Comparison of ENCODE assay signal across 8 cellular contexts in genomic region chr14:89899917-89900680, GRCh38. TPM values are rescaled to one million over a fixed set of nuclear protein-coding genes. Genes with fewer than 3 reads are reported as not detected.
A peak's percentile ranks its signal among the peaks of the same experiment; 100 is the strongest.
DNase-seq lines count a peak whose midpoint lies in the region; ATAC-seq and TF ChIP-seq lines count a peak whose summit lies in the region.

No MANE protein-coding gene starts in this region.

- POLR2A ChIA-PET in activated B cell treated with CpG ODN at 0.5 μM for 24 hours (lab: Charles Lee): no interaction called here

- intact Hi-C loops in activated B cell treated with CpG ODN at 0.5 μM for 24 hours (cut with micrococcal nuclease): loop anchor here (1.0 to 5.0 kb wide), 5 partner anchors 128 to 873 kb away; no protein-coding TSS in a partner anchor

- DNase-seq in NCI-H1417 (lab: John Stamatoyannopoulos, UW): peak in 2 of 3 experiments; percentile 12 to 47
- no peak for DNase-seq in NCI-H1417 treated with DMSO at 0.1 percent for 48 hours (lab: John Stamatoyannopoulos, UW)
- peak; percentile 5 for DNase-seq in HT-29 (ENCODE audit: low spot score)
- no peak for DNase-seq in activated B cell treated with CpG ODN at 0.5 μM for 24 hours
- DNase-seq in kidney tubule cell (ENCODE audit: low spot score): peak; percentile 24
- DNase-seq in activated CD8-positive, alpha-beta memory T cell treated with anti-CD3 and anti-CD28 coated beads, Interleukin-2, amount 50 U/mL, for 4 hours: no peak
- no peak for DNase-seq in effector memory CD8-positive, alpha-beta T cell

- H3K27ac Mint-ChIP-seq in activated B cell treated with CpG ODN at 0.5 μM for 24 hours: no peak overlapping the region
- H3K27ac Mint-ChIP-seq in effector memory CD8-positive, alpha-beta T cell: no peak overlapping the region

- ATAC-seq in activated B cell treated with CpG ODN at 0.5 μM for 24 hours (ENCODE audit: low read depth): peak; percentile 31
- ATAC-seq in HG02759 (IDR thresholded peaks at IDR 0.05; ENCODE audit: unreplicated experiment): no peak
- ATAC-seq in effector memory CD8-positive, alpha-beta T cell (replicated peaks): no peak

- CTCF ChIA-PET in activated B cell treated with CpG ODN at 0.5 μM for 24 hours (lab: Charles Lee): interaction anchor here (0.6 to 3.8 kb wide), 6 partner anchors 11 to 873 kb away, joined by 3 to 22 read pairs (median 4); no protein-coding TSS in a partner anchor

- H3K27me3 Mint-ChIP-seq in activated B cell treated with CpG ODN at 0.5 μM for 24 hours: no peaks in the 10 kb centered on the region
- H3K27me3 Mint-ChIP-seq in effector memory CD8-positive, alpha-beta T cell: peaks cover under 1 to 2% of the 10 kb centered on the region in 2 donors

- TF ChIP-seq CTCF in activated B cell treated with CpG ODN at 0.5 μM for 24 hours (IDR thresholded peaks at IDR 0.05): no peak

- H3K4me3 Mint-ChIP-seq in activated B cell treated with CpG ODN at 0.5 μM for 24 hours: no peak overlapping the region
- no peak overlapping the region for H3K4me3 Mint-ChIP-seq in effector memory CD8-positive, alpha-beta T cell

- H3K36me3 Mint-ChIP-seq in activated B cell treated with CpG ODN at 0.5 μM for 24 hours (ENCODE audit: low read depth): no peaks in the 10 kb centered on the region
- H3K36me3 Mint-ChIP-seq in effector memory CD8-positive, alpha-beta T cell (ENCODE audit: insufficient read depth): no peaks in the 10 kb centered on the region

- H3K9me3 Mint-ChIP-seq in activated B cell treated with CpG ODN at 0.5 μM for 24 hours: peaks cover 2% of the 10 kb centered on the region
- H3K9me3 Mint-ChIP-seq in effector memory CD8-positive, alpha-beta T cell: no peaks in the 10 kb centered on the region

- peaks cover 3% of the 10 kb centered on the region for H3K4me1 Mint-ChIP-seq in activated B cell treated with CpG ODN at 0.5 μM for 24 hours
- peaks cover 11 to 13% of the 10 kb centered on the region in 2 donors for H3K4me1 Mint-ChIP-seq in effector memory CD8-positive, alpha-beta T cell (ENCODE audit: low read depth in 2 of 2)

RNA-seq across cellular contexts. Expression of gene EFCAB11, which starts 54.4 kb away (rescaled TPM):
- 1.9 and 2.8 TPM in 2 replicates for total RNA-seq in HT-29 (2014; rRNA removed; shearing (Covaris generic))
- total RNA-seq in activated B cell treated with CpG ODN at 0.5 μM for 24 hours: 7.5 and 10.0 TPM in 2 replicates

RNA-seq across cellular contexts. Expression of gene TDP1, which starts 55.6 kb away (rescaled TPM):
- 10.3 and 12.1 TPM in 2 replicates for total RNA-seq in HT-29 (2014; rRNA removed; shearing (Covaris generic))
- total RNA-seq in activated B cell treated with CpG ODN at 0.5 μM for 24 hours: 51.3 and 54.7 TPM in 2 replicates

Comparison
In these comparisons a context has a peak if more than half of its experiments do, and no peak if none do; other contexts are left out.
1. DNase-seq: peak in NCI-H1417 (2 of 3), HT-29 (single experiment) and kidney tubule cell (single experiment); none in NCI-H1417 treated with DMSO at 0.1 percent for 48 hours (single experiment), activated B cell treated with CpG ODN at 0.5 μM for 24 hours (single experiment), activated CD8-positive, alpha-beta memory T cell treated with anti-CD3 and anti-CD28 coated beads, Interleukin-2, amount 50 U/mL, for 4 hours (single experiment) and effector memory CD8-positive, alpha-beta T cell (0 of 3).